In genomic region chr11:115193931-115194797, GRCh38 we compare ENCODE assay signal across 9 cellular contexts.
DNase-seq lines count a peak whose midpoint lies in the region; ATAC-seq and TF ChIP-seq lines count a peak whose summit lies in the region.
"Had no signal": no experiment of that assay in that cellular context is flagged by ENCODE, and none has a peak within 500 bp of the region (broad histone marks: within the 10 kb centered on the region; RNA-seq: fewer than 3 reads in every experiment).

No MANE protein-coding gene starts in this region.

- H3K27me3 Mint-ChIP-seq in activated CD4-positive, alpha-beta memory T cell treated with anti-CD3 and anti-CD28 coated beads, Interleukin-2, amount 10 ng/mL, durations not matched to agents 7 days and 5 days, result peaks cover 8% of the 10 kb centered on the region

- POLR2A ChIA-PET in activated CD4-positive, alpha-beta memory T cell treated with anti-CD3 and anti-CD28 coated beads, Interleukin-2, amount 10 ng/mL, durations not matched to agents 7 days and 5 days (lab: Charles Lee), result interaction anchor here (2.0 kb wide), 1 partner anchor 28 kb away, joined by 7 read pairs; no protein-coding TSS in a partner anchor

- no peaks in the 10 kb centered on the region for H3K4me1 ChIP-seq in body of pancreas

- intact Hi-C loops in body of pancreas (cut with DNase I), result no loop called here

- CTCF ChIA-PET in activated CD4-positive, alpha-beta memory T cell treated with anti-CD3 and anti-CD28 coated beads, Interleukin-2, amount 10 ng/mL, durations not matched to agents 7 days and 5 days (lab: Charles Lee), result no interaction called here

- no peaks in the 10 kb centered on the region for H3K36me3 ChIP-seq in body of pancreas (replicated peaks in 1 of 2; ENCODE audit: insufficient read depth in 1 of 2, low read depth in 2 of 2)

- peaks cover 20% of the 10 kb centered on the region for H3K4me1 Mint-ChIP-seq in activated CD4-positive, alpha-beta memory T cell treated with anti-CD3 and anti-CD28 coated beads, Interleukin-2, amount 10 ng/mL, durations not matched to agents 7 days and 5 days

- TF ChIP-seq CTCF in body of pancreas (IDR thresholded peaks at IDR 0.05), result no peak

- WGBS in body of pancreas, 2 donors, result 58 to 64% methylated on average over 14 of the region's 14 CpGs

- H3K27me3 ChIP-seq in body of pancreas, result no peaks in the 10 kb centered on the region

- no peaks in the 10 kb centered on the region for H3K36me3 Mint-ChIP-seq in activated CD4-positive, alpha-beta memory T cell treated with anti-CD3 and anti-CD28 coated beads, Interleukin-2, amount 10 ng/mL, durations not matched to agents 7 days and 5 days (ENCODE audit: low read depth)

- no peak overlapping the region for H3K4me3 ChIP-seq in body of pancreas

- TF ChIP-seq POLR2A in body of pancreas (IDR thresholded peaks at IDR 0.05), result no peak

- no peaks in the 10 kb centered on the region for H3K9me3 Mint-ChIP-seq in activated CD4-positive, alpha-beta memory T cell treated with anti-CD3 and anti-CD28 coated beads, Interleukin-2, amount 10 ng/mL, durations not matched to agents 7 days and 5 days

- H3K27ac ChIP-seq in body of pancreas, result no peak overlapping the region

- DNase-seq in COLO829 (ENCODE audit: low spot score), result peak; percentile 65
- DNase-seq in GM19238 (ENCODE audit: insufficient read length, low spot score), result peak; percentile 10
- DNase-seq in activated CD4-positive, alpha-beta memory T cell treated with anti-CD3 and anti-CD28 coated beads, Interleukin-2, amount 10 ng/mL, durations not matched to agents 7 days and 5 days, result no peak
- DNase-seq in body of pancreas, result no peak
- DNase-seq in T1000 (lab: John Stamatoyannopoulos, UW), result no peak
- DNase-seq in NOMO-1 (lab: John Stamatoyannopoulos, UW; ENCODE audit: unreplicated experiment in 2 of 2), result no peak
- no peak for DNase-seq in glomerular visceral epithelial cell (ENCODE audit: extremely low spot score)
- DNase-seq: retina had no signal

- H3K4me3 Mint-ChIP-seq in activated CD4-positive, alpha-beta memory T cell treated with anti-CD3 and anti-CD28 coated beads, Interleukin-2, amount 10 ng/mL, durations not matched to agents 7 days and 5 days, result peak overlapping the region; percentile 71

- ATAC-seq in HG03064 (IDR thresholded peaks at IDR 0.05; ENCODE audit: low read depth, unreplicated experiment) (peak; percentile 89), body of pancreas (no peak)

- no peaks in the 10 kb centered on the region for H3K9me3 ChIP-seq in body of pancreas

- H3K27ac Mint-ChIP-seq in activated CD4-positive, alpha-beta memory T cell treated with anti-CD3 and anti-CD28 coated beads, Interleukin-2, amount 10 ng/mL, durations not matched to agents 7 days and 5 days, result peak overlapping the region; percentile 75

Comparison
In these comparisons a context has a peak if more than half of its experiments do, and no peak if none do; other contexts are left out.
1. DNase-seq: peak in COLO829 (single experiment) and GM19238 (single experiment); none in activated CD4-positive, alpha-beta memory T cell treated with anti-CD3 and anti-CD28 coated beads, Interleukin-2, amount 10 ng/mL, durations not matched to agents 7 days and 5 days (single experiment), body of pancreas (0 of 4), T1000 (single experiment), NOMO-1 (0 of 2) and glomerular visceral epithelial cell (single experiment).